8 cellular contexts compared by ENCODE assay signal in genomic region chr14:56659964-56660551, GRCh38.
A peak's percentile ranks its signal among the peaks of the same experiment; 100 is the strongest.
DNase-seq lines count a peak whose midpoint lies in the region; ATAC-seq lines count a peak whose summit lies in the region.

No MANE protein-coding gene starts in this region.

- no peak overlapping the region for H3K4me3 Mint-ChIP-seq in T-helper 2 cell treated with Interferon-gamma antibody and Interleukin-4, amounts not matched to agents 5 μg/mL and 100 μg/mL, for 36 hours

- no peaks in the 10 kb centered on the region for H3K9me3 Mint-ChIP-seq in T-helper 2 cell treated with Interferon-gamma antibody and Interleukin-4, amounts not matched to agents 5 μg/mL and 100 μg/mL, for 36 hours

- no peak overlapping the region for H4K8ac ChIP-seq in mesenchymal stem cell (ENCODE audit: low read length)

- H3K4ac ChIP-seq in mesenchymal stem cell (ENCODE audit: low read depth in 1 of 2, low read length in 2 of 2): no peak overlapping the region

- WGBS in mesenchymal stem cell: 30% methylated on average over 6 of the region's 7 CpGs

- no peak overlapping the region for H2AK5ac ChIP-seq in mesenchymal stem cell (ENCODE audit: low read length, severe bottlenecking)

- no peaks in the 10 kb centered on the region for H3K36me3 ChIP-seq in mesenchymal stem cell (ENCODE audit: control insufficient read depth in 1 of 2, insufficient read depth in 2 of 2, low read depth in 1 of 2, low read length in 2 of 2)

- H3K27ac ChIP-seq in mesenchymal stem cell (ENCODE audit: low read length, poor library complexity, severe bottlenecking): no peak overlapping the region

- no peaks in the 10 kb centered on the region for H3K9me3 ChIP-seq in mesenchymal stem cell (ENCODE audit: control insufficient read depth, low read length)

- H2AFZ ChIP-seq in mesenchymal stem cell (ENCODE audit: low read depth, low read length): no peak overlapping the region

- H3K4me3 ChIP-seq in mesenchymal stem cell (ENCODE audit: insufficient read depth in 1 of 2, low read depth in 1 of 2, low read length in 2 of 2): no peak overlapping the region

- H2BK5ac ChIP-seq in mesenchymal stem cell (ENCODE audit: low read depth, low read length, poor library complexity, severe bottlenecking): no peak overlapping the region

- H3K18ac ChIP-seq in mesenchymal stem cell (ENCODE audit: low read depth in 1 of 2, low read length in 2 of 2): no peak overlapping the region

- no peaks in the 10 kb centered on the region for H3K79me1 ChIP-seq in mesenchymal stem cell (replicated peaks; ENCODE audit: low read length, poor library complexity, severe bottlenecking)

- H3K27me3 ChIP-seq in mesenchymal stem cell (ENCODE audit: control insufficient read depth in 1 of 2, insufficient read depth in 1 of 2, low read length in 2 of 2): no peaks in the 10 kb centered on the region

- H2BK12ac ChIP-seq in mesenchymal stem cell (ENCODE audit: low read length in 2 of 2): no peak overlapping the region

- H2BK120ac ChIP-seq in mesenchymal stem cell (ENCODE audit: low read depth, low read length): no peak overlapping the region

- H3K27ac Mint-ChIP-seq in T-helper 2 cell treated with Interferon-gamma antibody and Interleukin-4, amounts not matched to agents 5 μg/mL and 100 μg/mL, for 36 hours: no peak overlapping the region

- peak; percentile 62 for ATAC-seq in HG02885 (IDR thresholded peaks at IDR 0.05; ENCODE audit: poor library complexity, unreplicated experiment)
- ATAC-seq in HG03097 (IDR thresholded peaks at IDR 0.05; ENCODE audit: low FRiP score, unreplicated experiment): no peak

- no peaks in the 10 kb centered on the region for H3K4me1 Mint-ChIP-seq in T-helper 2 cell treated with Interferon-gamma antibody and Interleukin-4, amounts not matched to agents 5 μg/mL and 100 μg/mL, for 36 hours (ENCODE audit: low read depth)

- no peak overlapping the region for H3K23ac ChIP-seq in mesenchymal stem cell (ENCODE audit: low read length in 2 of 2)

- H4K91ac ChIP-seq in mesenchymal stem cell (ENCODE audit: low read length): no peak overlapping the region

- H3K36me3 Mint-ChIP-seq in T-helper 2 cell treated with Interferon-gamma antibody and Interleukin-4, amounts not matched to agents 5 μg/mL and 100 μg/mL, for 36 hours (ENCODE audit: low read depth): no peaks in the 10 kb centered on the region

- H3K14ac ChIP-seq in mesenchymal stem cell (ENCODE audit: low read length in 2 of 2): no peak overlapping the region

- H2BK15ac ChIP-seq in mesenchymal stem cell (ENCODE audit: low read depth, poor library complexity, severe bottlenecking): no peak overlapping the region

- no peak overlapping the region for H3K9ac ChIP-seq in mesenchymal stem cell (ENCODE audit: low read length)

- H3K27me3 Mint-ChIP-seq in T-helper 2 cell treated with Interferon-gamma antibody and Interleukin-4, amounts not matched to agents 5 μg/mL and 100 μg/mL, for 36 hours (ENCODE audit: low read depth): no peaks in the 10 kb centered on the region

- DNase-seq in DMS 273 treated with DMSO at 0.1 percent for 48 hours (lab: John Stamatoyannopoulos, UW) (peak; percentile 28), NCI-H524 treated with DMSO at 0.1 percent for 48 hours (lab: John Stamatoyannopoulos, UW) (peak; percentile 24), cerebellum (ENCODE audit: low spot score) (peak; percentile 76), mesenchymal stem cell (peak; percentile 57), NCI-H774 (lab: John Stamatoyannopoulos, UW) (no peak)
- DNase-seq in T-helper 2 cell treated with Interferon-gamma antibody and Interleukin-4, amounts not matched to agents 5 μg/mL and 100 μg/mL, for 36 hours (ENCODE audit: low spot score): no peak

- no peaks in the 10 kb centered on the region for H3K4me1 ChIP-seq in mesenchymal stem cell (ENCODE audit: control insufficient read depth, insufficient read depth, low read depth, low read length)

- H3K4me2 ChIP-seq in mesenchymal stem cell (ENCODE audit: low read length, poor library complexity, severe bottlenecking): no peak overlapping the region

Comparison
In these comparisons a context has a peak if more than half of its experiments do, and no peak if none do; other contexts are left out.
1. DNase-seq: peak in DMS 273 treated with DMSO at 0.1 percent for 48 hours (single experiment), NCI-H524 treated with DMSO at 0.1 percent for 48 hours (single experiment), cerebellum (single experiment) and mesenchymal stem cell (single experiment); none in NCI-H774 (single experiment) and T-helper 2 cell treated with Interferon-gamma antibody and Interleukin-4, amounts not matched to agents 5 μg/mL and 100 μg/mL, for 36 hours (single experiment).